ENCODE assay signal across 8 cellular contexts in genomic region chr18:76822510-76823165, GRCh38. TPM values are rescaled to one million over a fixed set of nuclear protein-coding genes. Genes with fewer than 3 reads are reported as not detected.
DNase-seq lines count a peak whose midpoint lies in the region; FAIRE-seq and TF ChIP-seq lines count a peak whose summit lies in the region.

Gene ZNF236 (plus strand): TSS chr18:76822557. CDS start chr18:76822608, 51 bp downstream.

- H3K9me3 ChIP-seq in neutrophil = no peaks in the 10 kb centered on the region

- H3K4me1 ChIP-seq in neutrophil (ENCODE audit: control insufficient read depth in 1 of 2, insufficient read depth in 1 of 2, low read depth in 1 of 2, low read length in 1 of 2) = peaks cover 26 to 29% of the 10 kb centered on the region in 2 experiments

- H3K36me3 ChIP-seq in neutrophil = no peaks in the 10 kb centered on the region

- peak within 1 kb of the TSS; percentile 76 to 80 for H3K4me3 ChIP-seq in neutrophil (ENCODE audit: low read depth in 1 of 2, low read length in 1 of 2)

- DNase-seq in D721Med (ENCODE audit: insufficient read length, low spot score) (peak; percentile 99), GM20000 (ENCODE audit: low spot score) (peak; percentile 94), HT-29 (ENCODE audit: low spot score) (peak; percentile 30), RPMI8226 (peak; percentile 86), frontal cortex (ENCODE audit: low spot score in 2 of 2) (peak; percentile 85 to 90), substantia nigra (lab: John Stamatoyannopoulos, UW) (peak in 37 of 49 donors; percentile 17 to 81 (median 55))
- peak; percentile 71 for DNase-seq in activated naive CD4-positive, alpha-beta T cell treated with Interleukin-2 at 50 U/mL for 16 hours

- FAIRE-seq in D721Med (lab: Jason Lieb, UNC) (no peak), frontal cortex (lab: Jason Lieb, UNC) (no peak)

- TF ChIP-seq CTCF in D721Med (IDR thresholded peaks at IDR 0.05; ENCODE audit: insufficient read depth, missing control alignments) (no peak), GM20000 (IDR thresholded peaks at IDR 0.05; ENCODE audit: extremely low read depth, missing control alignments) (no peak), neutrophil (IDR thresholded peaks at IDR 0.05) (no peak)

- H3K27ac ChIP-seq in neutrophil = peak within 1 kb of the TSS; percentile 88
- H3K27ac ChIP-seq in substantia nigra (ENCODE audit: low read depth, low read length, poor library complexity, severe bottlenecking) = peak within 1 kb of the TSS; percentile 90

- no peaks in the 10 kb centered on the region for H3K27me3 ChIP-seq in neutrophil

RNA-seq across cellular contexts. Expression of gene ZNF236, which starts in this region (rescaled TPM):
- total RNA-seq in HT-29 (2014; rRNA removed; shearing (Covaris generic)) = 4.5 and 6.6 TPM in 2 replicates
- total RNA-seq in frontal cortex = 31.0 TPM

Comparison
In these comparisons a context has a peak if more than half of its experiments do, and no peak if none do; other contexts are left out.
1. Peak in every context shown above with its lines: DNase-seq, H3K4me3 ChIP-seq and H3K27ac ChIP-seq.
2. DNase-seq: peak in every context shown above with its lines; median percentile 99 in D721Med; 94 in GM20000; 88 in frontal cortex; 86 in RPMI8226; 71 in activated naive CD4-positive, alpha-beta T cell treated with Interleukin-2 at 50 U/mL for 16 hours; 55 in substantia nigra; 30 in HT-29.